ENCODE assay signal across 13 cellular contexts in the genomic region with DNA sequence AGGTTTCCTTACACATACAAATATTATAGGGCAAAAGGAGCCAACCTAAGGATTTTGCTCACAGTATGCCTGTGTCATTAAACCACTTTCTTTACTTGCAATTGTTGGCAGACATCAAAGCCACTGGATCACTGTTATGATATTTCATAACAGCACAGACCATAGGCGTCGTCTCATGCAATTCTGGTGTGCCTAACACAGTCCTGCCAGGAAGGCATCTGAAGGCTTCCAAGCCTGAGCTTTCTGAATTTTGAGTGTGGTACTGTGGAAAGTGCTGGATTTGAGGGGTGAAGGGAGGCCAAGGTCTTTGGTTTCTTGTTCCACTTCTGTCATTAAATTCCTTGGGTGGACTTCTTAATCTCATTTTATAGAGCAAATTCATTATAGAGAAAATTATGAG.
DNase-seq lines count a peak whose midpoint lies in the region; ATAC-seq and TF ChIP-seq lines count a peak whose summit lies in the region.
"Had no signal": no experiment of that assay in that cellular context is flagged by ENCODE, and none has a peak within 500 bp of the region (broad histone marks: within the 10 kb centered on the region; RNA-seq: fewer than 3 reads in every experiment).

No MANE protein-coding gene starts in this region.

- intact Hi-C loops in Right ventricle myocardium inferior (cut with DNase I) (no loop called here), cardiac septum (cut with DNase I) (no loop called here), aorta (cut with DNase I) (no loop called here)

- no peaks in the 10 kb centered on the region for H3K9me3 ChIP-seq in neural progenitor cell (ENCODE audit: low read depth)
- H3K9me3 ChIP-seq in aorta (ENCODE audit: control insufficient read depth, low read length) = no peaks in the 10 kb centered on the region
- H3K9me3 ChIP-seq in MM.1S (replicated peaks; ENCODE audit: insufficient read depth, low read length) = no peaks in the 10 kb centered on the region

- WGBS in aorta, 2 donors = 6 to 12% methylated on average over 2 of the region's 2 CpGs

- peaks cover 12% of the 10 kb centered on the region for H3F3A ChIP-seq in neural progenitor cell (ENCODE audit: low read depth)
- no peaks in the 10 kb centered on the region for H3F3A ChIP-seq in MM.1S (ENCODE audit: insufficient read depth, low read length)

- H3K9me3 Mint-ChIP-seq in neural progenitor cell (peaks cover 15% of the 10 kb centered on the region), immature natural killer cell (no peaks in the 10 kb centered on the region)
- H3K9me3 Mint-ChIP-seq: activated CD8-positive, alpha-beta T cell treated with anti-CD3 and anti-CD28 coated beads for 36 hours; activated naive CD4-positive, alpha-beta T cell treated with anti-CD3 and anti-CD28 coated beads, Interleukin-2, amount 10 ng/mL, durations not matched to agents 7 days and 5 days had no signal

- H3K27ac ChIP-seq in neural progenitor cell (no peak overlapping the region), aorta (ENCODE audit: low read depth in 1 of 2, low read length in 2 of 2) (no peak overlapping the region), MM.1S (ENCODE audit: low read length) (no peak overlapping the region)

- H3K9me2 ChIP-seq in MM.1S (replicated peaks; ENCODE audit: insufficient read depth, low read length) = no peaks in the 10 kb centered on the region

- H3K36me3 Mint-ChIP-seq in neural progenitor cell (peaks cover 3% of the 10 kb centered on the region), immature natural killer cell (no peaks in the 10 kb centered on the region)
- H3K36me3 Mint-ChIP-seq: activated naive CD4-positive, alpha-beta T cell treated with anti-CD3 and anti-CD28 coated beads, Interleukin-2, amount 10 ng/mL, durations not matched to agents 7 days and 5 days had no signal

- peaks cover 46% of the 10 kb centered on the region for H3K4me1 ChIP-seq in neural progenitor cell
- no peaks in the 10 kb centered on the region for H3K4me1 ChIP-seq in aorta (ENCODE audit: control insufficient read depth in 1 of 2, insufficient read depth in 2 of 2, low read length in 2 of 2)
- no peaks in the 10 kb centered on the region for H3K4me1 ChIP-seq in MM.1S (ENCODE audit: low read length)

- ATAC-seq in Right ventricle myocardium inferior = peak; percentile 84
- ATAC-seq in aorta (ENCODE audit: low FRiP score) = peak; percentile 52
- ATAC-seq in HG03280 (IDR thresholded peaks at IDR 0.05; ENCODE audit: unreplicated experiment) = no peak
- ATAC-seq: activated CD8-positive, alpha-beta T cell treated with anti-CD3 and anti-CD28 coated beads for 36 hours; K562 had no signal

- no peak for DNase-seq in Right ventricle myocardium inferior (ENCODE audit: missing footprints)
- no peak for DNase-seq in cardiac septum (ENCODE audit: low spot score)
- peak; percentile 41 for DNase-seq in fibroblast of peridontal ligament (ENCODE audit: extremely low read depth)
- no peak for DNase-seq in neural progenitor cell (ENCODE audit: low spot score)
- DNase-seq in aorta = no peak
- DNase-seq in immature natural killer cell = no peak
- no peak for DNase-seq in MM.1S
- DNase-seq: activated CD8-positive, alpha-beta T cell treated with anti-CD3 and anti-CD28 coated beads for 36 hours; activated naive CD4-positive, alpha-beta T cell treated with anti-CD3 and anti-CD28 coated beads, Interleukin-2, amount 10 ng/mL, durations not matched to agents 7 days and 5 days; NCI-H2107 had no signal

- H3K27me3 ChIP-seq in neural progenitor cell (no peaks in the 10 kb centered on the region), aorta (ENCODE audit: control insufficient read depth in 1 of 2, insufficient read depth in 2 of 2, low read length in 1 of 2) (no peaks in the 10 kb centered on the region), MM.1S (replicated peaks; ENCODE audit: insufficient read depth, low read length) (no peaks in the 10 kb centered on the region)

- H3K27ac Mint-ChIP-seq in neural progenitor cell (no peak overlapping the region), immature natural killer cell (no peak overlapping the region)
- H3K27ac Mint-ChIP-seq: activated CD8-positive, alpha-beta T cell treated with anti-CD3 and anti-CD28 coated beads for 36 hours; activated naive CD4-positive, alpha-beta T cell treated with anti-CD3 and anti-CD28 coated beads, Interleukin-2, amount 10 ng/mL, durations not matched to agents 7 days and 5 days had no signal

- TF ChIP-seq CTCF in neural progenitor cell (IDR thresholded peaks at IDR 0.05) = no peak
- TF ChIP-seq CTCF in MM.1S (IDR thresholded peaks at IDR 0.05; ENCODE audit: low read length) = no peak

- H3K27me3 Mint-ChIP-seq in neural progenitor cell (ENCODE audit: insufficient read depth, low read depth) (no peaks in the 10 kb centered on the region), immature natural killer cell (ENCODE audit: low read depth in 3 of 3) (peaks cover 1 to 6% (median 2%) of the 10 kb centered on the region in 3 donors)
- H3K27me3 Mint-ChIP-seq: activated naive CD4-positive, alpha-beta T cell treated with anti-CD3 and anti-CD28 coated beads, Interleukin-2, amount 10 ng/mL, durations not matched to agents 7 days and 5 days had no signal

- H4K20me1 ChIP-seq in neural progenitor cell (ENCODE audit: low read depth) (no peaks in the 10 kb centered on the region), MM.1S (ENCODE audit: insufficient read depth, low read length) (no peaks in the 10 kb centered on the region)

- peaks cover 17% of the 10 kb centered on the region for H3K4me1 Mint-ChIP-seq in neural progenitor cell
- no peaks in the 10 kb centered on the region for H3K4me1 Mint-ChIP-seq in immature natural killer cell
- H3K4me1 Mint-ChIP-seq: activated naive CD4-positive, alpha-beta T cell treated with anti-CD3 and anti-CD28 coated beads, Interleukin-2, amount 10 ng/mL, durations not matched to agents 7 days and 5 days had no signal

- H3K4me3 Mint-ChIP-seq in neural progenitor cell = no peak overlapping the region
- H3K4me3 Mint-ChIP-seq in immature natural killer cell = no peak overlapping the region
- H3K4me3 Mint-ChIP-seq: activated CD8-positive, alpha-beta T cell treated with anti-CD3 and anti-CD28 coated beads for 36 hours; activated naive CD4-positive, alpha-beta T cell treated with anti-CD3 and anti-CD28 coated beads, Interleukin-2, amount 10 ng/mL, durations not matched to agents 7 days and 5 days had no signal

- no peaks in the 10 kb centered on the region for H3K79me2 ChIP-seq in neural progenitor cell (ENCODE audit: low read depth)
- H3K79me2 ChIP-seq in MM.1S (ENCODE audit: low read length) = no peaks in the 10 kb centered on the region

- peak overlapping the region; percentile 60 for H3K4me2 ChIP-seq in neural progenitor cell
- no peak overlapping the region for H3K4me2 ChIP-seq in MM.1S (ENCODE audit: low read depth, low read length)

- no peak overlapping the region for H3K9ac ChIP-seq in neural progenitor cell
- no peak overlapping the region for H3K9ac ChIP-seq in MM.1S (ENCODE audit: low read length)

- H2AFZ ChIP-seq in neural progenitor cell (replicated peaks) = no peak overlapping the region
- no peak overlapping the region for H2AFZ ChIP-seq in MM.1S (ENCODE audit: low read length)

- H3K4me3 ChIP-seq in neural progenitor cell (no peak overlapping the region), aorta (ENCODE audit: low read length in 2 of 2) (no peak overlapping the region), MM.1S (ENCODE audit: low read length) (no peak overlapping the region)
- H3K4me3 ChIP-seq: K562, lung had no signal

- H3K36me3 ChIP-seq in neural progenitor cell (no peaks in the 10 kb centered on the region), aorta (ENCODE audit: control insufficient read depth in 1 of 2, insufficient read depth in 2 of 2, low read length in 1 of 2) (no peaks in the 10 kb centered on the region), MM.1S (replicated peaks; ENCODE audit: insufficient read depth, low read length) (no peaks in the 10 kb centered on the region)
